ENCODE assay signal across 31 cellular contexts in the genomic region with DNA sequence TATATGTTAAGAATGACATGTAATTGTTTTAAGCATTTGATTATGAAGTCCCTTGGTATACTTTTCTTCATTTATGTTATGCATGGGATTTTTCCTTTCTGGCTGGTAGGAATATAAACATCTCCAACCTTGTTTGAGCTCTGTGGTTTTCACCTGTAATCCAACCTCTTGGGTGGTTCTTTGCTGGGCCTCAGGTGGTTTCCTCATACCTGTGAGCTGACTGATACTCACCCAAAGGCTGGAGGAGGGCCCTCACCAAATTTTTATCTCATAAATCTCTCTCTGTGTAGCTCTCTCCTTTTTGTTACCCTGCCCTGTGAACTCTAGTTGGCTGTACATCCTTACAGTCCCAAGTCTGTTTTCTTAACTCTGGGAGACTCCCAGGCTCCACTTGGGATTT. TPM values are rescaled to one million over a fixed set of nuclear protein-coding genes. Genes with fewer than 3 reads are reported as not detected.
"Had no signal": no experiment of that assay in that cellular context is flagged by ENCODE, and none has a peak within 500 bp of the region (broad histone marks: within the 10 kb centered on the region; RNA-seq: fewer than 3 reads in every experiment).

No MANE protein-coding gene starts in this region.

- DNase-seq: activated CD4-positive, alpha-beta memory T cell treated with anti-CD3 and anti-CD28 coated beads, Interleukin-2, amount 10 ng/mL, durations not matched to agents 7 days and 5 days; activated CD4-positive, alpha-beta T cell treated with anti-CD3 and anti-CD28 coated beads for 1 hour; activated CD4-positive, alpha-beta T cell treated with anti-CD3 and anti-CD28 coated beads for 4 hours; activated CD4-positive, alpha-beta T cell treated with anti-CD3 and anti-CD28 coated beads, Interleukin-2, amount 10 ng/mL, durations not matched to agents 7 days and 5 days; activated CD4-positive, alpha-beta T cell treated with anti-CD3 and anti-CD28 coated beads, Interleukin-2, amount 50 U/mL, for 4 hours; activated CD8-positive, alpha-beta memory T cell treated with anti-CD3 and anti-CD28 coated beads, Interleukin-2, amount 50 U/mL, for 48 hours; activated gamma-delta T cell; activated naive CD4-positive, alpha-beta T cell; activated naive CD4-positive, alpha-beta T cell treated with anti-CD3 and anti-CD28 coated beads, Interleukin-2, amount 10 ng/mL, durations not matched to agents 7 days and 5 days; activated naive CD8-positive, alpha-beta T cell treated with anti-CD3 and anti-CD28 coated beads, Interleukin-2, amount 10 ng/mL, durations not matched to agents 7 days and 5 days; activated T-cell treated with anti-CD3 and anti-CD28 coated beads for 4 hours; activated T-cell treated with anti-CD3 and anti-CD28 coated beads, Interleukin-2, amount 50 U/mL, for 24 hours; activated T-cell treated with anti-CD3 and anti-CD28 coated beads, Interleukin-2, amount 50 U/mL, for 72 hours; dorsolateral prefrontal cortex; effector memory CD4-positive, alpha-beta T cell; endodermal cell; esophagus squamous epithelium; foreskin melanocyte; heart right ventricle; T-helper 2 cell had no signal

- H3K27ac ChIP-seq: breast epithelium, coronary artery, dorsolateral prefrontal cortex, esophagus squamous epithelium, gastroesophageal sphincter, heart right ventricle, VCaP had no signal

- H3K36me3 ChIP-seq: ascending aorta, breast epithelium, esophagus squamous epithelium, gastroesophageal sphincter, heart right ventricle had no signal

- FAIRE-seq: TTC549 had no signal

- H3K9me3 ChIP-seq: ascending aorta, esophagus squamous epithelium, gastroesophageal sphincter had no signal

- H3K4me1 ChIP-seq: breast epithelium, esophagus squamous epithelium, gastroesophageal sphincter, heart right ventricle had no signal

- H3K27me3 ChIP-seq: ascending aorta, breast epithelium, dorsolateral prefrontal cortex, esophagus squamous epithelium, gastroesophageal sphincter, heart right ventricle had no signal

- ATAC-seq: activated naive CD4-positive, alpha-beta T cell treated with anti-CD3 and anti-CD28 coated beads, Interleukin-2, amount 50 U/mL, for 72 hours; activated T-cell treated with anti-CD3 and anti-CD28 coated beads, Interleukin-2, amount 50 U/mL, for 72 hours; gastroesophageal sphincter; heart right ventricle had no signal

- H3K4me3 ChIP-seq: ascending aorta, breast epithelium, coronary artery, dorsolateral prefrontal cortex, esophagus squamous epithelium, gastroesophageal sphincter, heart right ventricle had no signal

RNA-seq across cellular contexts. Expression of gene C6, which starts 39.8 kb away (rescaled TPM):
- total RNA-seq: activated CD4-positive, alpha-beta memory T cell treated with anti-CD3 and anti-CD28 coated beads, Interleukin-2, amount 10 ng/mL, durations not matched to agents 7 days and 5 days; activated CD4-positive, alpha-beta T cell treated with anti-CD3 and anti-CD28 coated beads, Interleukin-2, amount 10 ng/mL, durations not matched to agents 7 days and 5 days; activated naive CD4-positive, alpha-beta T cell treated with anti-CD3 and anti-CD28 coated beads, Interleukin-2, amount 50 U/mL, for 72 hours; activated naive CD8-positive, alpha-beta T cell treated with anti-CD3 and anti-CD28 coated beads, Interleukin-2, amount 10 ng/mL, durations not matched to agents 7 days and 5 days; activated T-cell treated with anti-CD3 and anti-CD28 coated beads, Interleukin-2, amount 50 U/mL, for 72 hours; fibroblast of lung; fibroblast of villous mesenchyme; glomerular endothelial cell; T-helper 1 cell treated with Interleukin-12 subunit alpha and Interleukin-12 subunit beta and Interleukin-4 antibody, amounts not matched to agents 30 ng/mL and 1 ng/mL, for 36 hours had no signal
